ENCODE assay signal across 28 cellular contexts in the genomic region with DNA sequence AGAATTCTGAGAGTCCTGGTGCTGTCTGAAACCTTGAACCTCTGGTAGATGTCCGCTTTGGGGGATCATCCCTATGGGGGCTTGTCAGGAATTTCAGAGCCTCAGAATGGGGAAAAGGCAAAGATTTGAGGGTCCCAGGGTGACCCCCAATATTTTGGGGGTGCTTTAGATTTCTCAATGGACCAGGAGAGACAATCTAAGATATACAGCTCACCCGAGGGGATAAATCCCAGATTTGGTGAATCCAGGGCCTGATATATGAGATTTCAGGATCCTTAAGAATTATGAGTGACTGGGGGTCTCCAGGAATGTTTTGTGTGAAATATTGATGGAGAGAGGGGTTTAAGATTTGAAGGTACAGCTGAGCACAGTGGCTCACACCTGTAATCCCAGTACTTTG. TPM values are rescaled to one million over a fixed set of nuclear protein-coding genes. Genes with fewer than 3 reads are reported as not detected.
DNase-seq lines count a peak whose midpoint lies in the region; ATAC-seq, FAIRE-seq and TF ChIP-seq lines count a peak whose summit lies in the region.
"Had no signal": no experiment of that assay in that cellular context is flagged by ENCODE, and none has a peak within 500 bp of the region (broad histone marks: within the 10 kb centered on the region; RNA-seq: fewer than 3 reads in every experiment).

No MANE protein-coding gene starts in this region.

- H3K9me3 ChIP-seq in A549 (no peaks in the 10 kb centered on the region), HEK293 (ENCODE audit: control insufficient read depth, insufficient read depth, low read depth, low read length) (no peaks in the 10 kb centered on the region), BE2C (no peaks in the 10 kb centered on the region)
- H3K9me3 ChIP-seq: Caco-2 had no signal

- H3K27me3 ChIP-seq in BE2C: no peaks in the 10 kb centered on the region

- TF ChIP-seq POLR2A in A549 (IDR thresholded peaks at IDR 0.05; ENCODE audit: low read length): no peak

- DNase-seq in A549 (ENCODE audit: low read depth in 1 of 2, low spot score in 1 of 2): no peak
- peak; percentile 7 for DNase-seq in epidermal melanocyte (ENCODE audit: insufficient read length, low spot score)
- DNase-seq in posterior vena cava (ENCODE audit: low spot score): peak; percentile 8
- DNase-seq in BE2C: no peak
- no peak for DNase-seq in NCI-H128 (lab: John Stamatoyannopoulos, UW; ENCODE audit: unreplicated experiment)
- DNase-seq: ACHN; AML-193; CD4-positive, CD25-positive, alpha-beta regulatory T cell; CD8-positive, alpha-beta T cell; DMS 273 treated with DMSO at 0.1 percent for 48 hours; DMS79; GF-D8; GM23248; HCEC 1CT had no signal

- POLR2A ChIA-PET in A549 (lab: Yijun Ruan, JAX) (no interaction called here), HEK293 (lab: Yijun Ruan, JAX) (interaction anchor here (0.8 to 0.9 kb wide), 2 partner anchors 89 to 91 kb away, joined by 3 read pairs; no protein-coding TSS in a partner anchor)

- TF ChIP-seq EP300 in A549 (IDR thresholded peaks at IDR 0.05): no peak

- H3K4me3 ChIP-seq in A549 (no peak overlapping the region), HEK293 (ENCODE audit: low read depth, low read length) (no peak overlapping the region), BE2C (ENCODE audit: low read depth, low read length) (no peak overlapping the region)
- H3K4me3 ChIP-seq: GM23248 had no signal

- TF ChIP-seq CTCF in A549 (IDR thresholded peaks at IDR 0.05): no peak
- TF ChIP-seq CTCF in HEK293 (tag by site-specific recombination; IDR thresholded peaks at IDR 0.05): no peak
- TF ChIP-seq CTCF in BE2C (IDR thresholded peaks at IDR 0.05; ENCODE audit: low read depth, low read length): no peak

- H3K36me3 ChIP-seq in HEK293 (ENCODE audit: control insufficient read depth in 2 of 2, insufficient read depth in 1 of 2, low read length in 2 of 2) (no peaks in the 10 kb centered on the region; a peak in 1 of 3 replicates), BE2C (no peaks in the 10 kb centered on the region)

- no peak for FAIRE-seq in A549 (lab: Jason Lieb, UNC)
- FAIRE-seq: A204.1, D721Med, GM12891, GM18507, H1 had no signal

- H3K27ac ChIP-seq in A549 (no peak overlapping the region), HEK293 (ENCODE audit: extremely low read depth, low read depth, low read length) (peak overlapping the region; percentile 16; the same call in 1 of the 2 replicates)
- H3K27ac ChIP-seq: 22Rv1, C4-2B, GM23248 had no signal

- 75% methylated on average over 2 of the region's 2 CpGs for WGBS in A549 (ENCODE audit: missing lambda C conversion rate)

- H3K4me2 ChIP-seq in A549: no peak overlapping the region

- intact Hi-C loops in posterior vena cava (cut with DNase I): no loop called here

- TF ChIP-seq RAD21 in A549 (conservative IDR thresholded peaks at IDR 0.05 in 1 of 2, IDR thresholded peaks at IDR 0.05 in 1 of 2): no peak

- peaks cover 16% of the 10 kb centered on the region for H3K4me1 ChIP-seq in A549
- H3K4me1 ChIP-seq in HEK293 (ENCODE audit: control insufficient read depth, insufficient read depth, low read length): peaks cover 3% of the 10 kb centered on the region; the same call in 1 of the 2 replicates
- no peaks in the 10 kb centered on the region for H3K4me1 ChIP-seq in BE2C

- ATAC-seq in A549 (no peak), GM21528 (IDR thresholded peaks at IDR 0.05; ENCODE audit: low FRiP score, unreplicated experiment) (no peak), HG03469 (IDR thresholded peaks at IDR 0.05; ENCODE audit: unreplicated experiment) (no peak)
- ATAC-seq: CD8-positive, alpha-beta T cell had no signal

- CTCF ChIA-PET in A549 (lab: Yijun Ruan, JAX) (interaction anchor here (0.6 to 3.1 kb wide), 9 partner anchors 10 to 196 kb away, joined by 3 to 12 read pairs (median 3); no protein-coding TSS in a partner anchor), HEK293 (lab: Yijun Ruan, JAX) (interaction anchor here (0.7 to 1.4 kb wide), 2 partner anchors 147 to 189 kb away, joined by 5 to 9 read pairs; partner anchors contain the start of genes MRPS12 and SARS2)

TF ChIP-seq in A549, 52 proteins besides CTCF, POLR2A, EP300 and RAD21:
- TF ChIP-seq E2F6 (IDR thresholded peaks at IDR 0.05; ENCODE audit: borderline replicate concordance, low read depth) (no peak), HOXA7 (CRISPR knock-in tag; IDR thresholded peaks at IDR 0.05) (0 out of 2 replicates have a peak, but pooled peaks have one; percentile 59), CBX8 (IDR thresholded peaks at IDR 0.05) (no peak)

TF ChIP-seq in HEK293, 187 proteins besides CTCF, POLR2A, EP300 and RAD21:
- no peak for TF ChIP-seq ZNF211 (tag by site-specific recombination; IDR thresholded peaks at IDR 0.05; ENCODE audit: low read depth)
- no peak for TF ChIP-seq ZBTB21 (tag by site-specific recombination; IDR thresholded peaks at IDR 0.05)
- 0 out of 2 replicates have a peak, but pooled peaks have one; percentile 51 for TF ChIP-seq ZBTB10 (tag by site-specific recombination; IDR thresholded peaks at IDR 0.05)

RNA-seq across cellular contexts. Expression of gene CAPN12, which starts 3.3 kb away (rescaled TPM):
- 10.0 and 12.3 TPM in 2 replicates for polyA plus RNA-seq in A549 (2011; rRNA removed)
- polyA plus RNA-seq in A549 (2012; cell fraction: cytosol; rRNA removed): 10.0 and 10.2 TPM in 2 replicates
- polyA plus RNA-seq in A549 (2012; cell fraction: nucleus; rRNA removed): 33.2 and 34.8 TPM in 2 replicates
- 8.6 to 11.7 TPM (median 11.0 TPM) in 3 replicates for polyA plus RNA-seq in A549 (2017; fragmentation: RNase III; extraction: RNeasy Plus Mini Kit Qiagen cat#74134 plus additional on column Dnase treatment)
- polyA minus RNA-seq in A549 (2011; rRNA and poly(A)+ RNA removed): 3.2 and 7.1 TPM in 2 replicates
- total RNA-seq in posterior vena cava: 1 to 10 TPM; 1.9 to 2.9 TPM
- polyA plus RNA-seq in BE2C (2012; ENCODE audit: insufficient read depth, insufficient read length, low read depth): not detected

RNA-seq across cellular contexts. Expression of gene LGALS7, which starts 32.4 kb away (rescaled TPM):
- polyA plus RNA-seq in A549 (2011; rRNA removed): not detected in 2 replicates
- 0.19 TPM in 1 of 2 replicates, not detected in the other for polyA plus RNA-seq in A549 (2012; cell fraction: cytosol; rRNA removed)
- polyA plus RNA-seq in A549 (2012; cell fraction: nucleus; rRNA removed): not detected in 2 replicates
- polyA plus RNA-seq in A549 (2017; fragmentation: RNase III; extraction: RNeasy Plus Mini Kit Qiagen cat#74134 plus additional on column Dnase treatment): not detected in 3 replicates
- polyA minus RNA-seq in A549 (2011; rRNA and poly(A)+ RNA removed): not detected in 2 replicates
- total RNA-seq in posterior vena cava: not detected
- not detected for polyA plus RNA-seq in BE2C (2012; ENCODE audit: insufficient read depth, insufficient read length, low read depth)
- total RNA-seq: Caco-2; CD4-positive, CD25-positive, alpha-beta regulatory T cell; CD8-positive, alpha-beta T cell; G401; GM23248; H1 had no signal
- polyA plus RNA-seq: BJ; CD4-positive, CD25-positive, alpha-beta regulatory T cell; GM23248 had no signal

RNA-seq across cellular contexts. Expression of gene LGALS7B, which starts 48.1 kb away (rescaled TPM):
- polyA plus RNA-seq in A549 (2011; rRNA removed) (0.27 TPM in 1 of 2 replicates, not detected in the other), A549 (2017; fragmentation: RNase III; extraction: RNeasy Plus Mini Kit Qiagen cat#74134 plus additional on column Dnase treatment) (not detected in 3 replicates)
- polyA plus RNA-seq in A549 (2012; cell fraction: cytosol; rRNA removed): 0.25 and 0.38 TPM in 2 replicates
- polyA plus RNA-seq in A549 (2012; cell fraction: nucleus; rRNA removed): 0.29 TPM in 1 of 2 replicates, not detected in the other
- not detected in 2 replicates for polyA minus RNA-seq in A549 (2011; rRNA and poly(A)+ RNA removed)
- not detected for total RNA-seq in posterior vena cava
- not detected for polyA plus RNA-seq in BE2C (2012; ENCODE audit: insufficient read depth, insufficient read length, low read depth)
- total RNA-seq: Caco-2; CD4-positive, CD25-positive, alpha-beta regulatory T cell; CD8-positive, alpha-beta T cell; G401; GM23248; H1; H7 had no signal
- polyA plus RNA-seq: BJ; CD4-positive, CD25-positive, alpha-beta regulatory T cell; GM23248 had no signal

Comparison
In these comparisons a context has a peak if more than half of its experiments do, and no peak if none do; other contexts are left out.
1. DNase-seq: peak in epidermal melanocyte (single experiment) and posterior vena cava (single experiment); none in A549 (0 of 2), BE2C (single experiment) and NCI-H128 (single experiment).
2. Of the 5 proteins assayed by ChIP-seq in both HEK293 and A549: peak only in HEK293: none; only in A549: HOXA7; in both: none; in neither: 4.